Comparison of ENCODE assay signal across 27 cellular contexts in the genomic region with DNA sequence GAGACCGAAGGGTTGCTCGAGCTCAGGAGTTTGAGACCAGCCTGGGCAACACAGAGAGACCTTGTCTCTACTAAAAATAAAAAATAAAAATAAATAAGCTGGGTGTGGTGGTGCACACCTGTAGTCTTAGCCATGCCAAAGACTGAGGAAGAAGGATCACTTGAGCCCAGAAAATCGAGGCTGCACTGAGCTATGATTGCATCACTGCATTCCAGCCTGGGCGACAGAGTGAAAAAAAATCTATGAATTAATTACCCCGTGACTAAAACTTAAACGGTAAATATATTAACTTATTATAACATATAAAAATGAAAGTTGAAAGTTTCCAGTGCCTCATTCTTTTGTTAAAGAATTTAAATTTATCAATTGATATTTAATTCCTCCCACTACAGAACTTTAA.
"Had no signal": no experiment of that assay in that cellular context is flagged by ENCODE, and none has a peak within 500 bp of the region (broad histone marks: within the 10 kb centered on the region; RNA-seq: fewer than 3 reads in every experiment).

No MANE protein-coding gene starts in this region.

- H3K9ac ChIP-seq: neural progenitor cell had no signal

- H3K27ac ChIP-seq: adrenal gland, ascending aorta, brain microvascular endothelial cell, hepatocyte, left ventricle myocardium inferior, neural progenitor cell, SK-N-MC, thoracic aorta had no signal

- ATAC-seq: esophagus mucosa had no signal

- H3K4me1 Mint-ChIP-seq: neural progenitor cell had no signal

- H3K27me3 Mint-ChIP-seq: activated naive CD4-positive, alpha-beta T cell treated with anti-CD3 and anti-CD28 coated beads, Interleukin-2, amount 50 U/mL, for 24 hours; naive thymus-derived CD4-positive, alpha-beta T cell had no signal

- H3K9me3 ChIP-seq: ascending aorta, left ventricle myocardium inferior, spleen, thoracic aorta had no signal

- FAIRE-seq: endothelial cell of umbilical vein, frontal cortex had no signal

- DNase-seq: activated gamma-delta T cell treated with Interleukin-2 at 50 U/mL for 16 hours; adrenal gland; brain microvascular endothelial cell; caudate nucleus; dermis blood vessel endothelial cell; effector CD8-positive, alpha-beta T cell; glutamatergic neuron; immature natural killer cell; kidney glomerular epithelial cell; left ventricle myocardium inferior; naive thymus-derived CD4-positive, alpha-beta T cell; posterior cingulate gyrus; retina; spleen; stimulated activated CD4-positive, alpha-beta T cell treated with anti-CD3 and anti-CD28 coated beads, Interleukin-4, amount 100 ng/mL, for 1 hour; stimulated activated naive CD4-positive, alpha-beta T cell treated with Interleukin-2 at 50 U/mL for 16 hours; SW 1271 had no signal

- H3K36me3 Mint-ChIP-seq: immature natural killer cell had no signal

- H3K79me2 ChIP-seq: hepatocyte had no signal

- H3K27ac Mint-ChIP-seq: activated T-helper 1 cell treated with anti-CD3 and anti-CD28 coated beads, Interleukin-12 subunit alpha, Interleukin-12 subunit beta, Interleukin-2, Interleukin-4 antibody, amounts not matched to agents 30 ng/mL and 10 ng/mL and 1 ng/mL, durations not matched to agents 14 hours and 24 hours and 36 hours; neural progenitor cell had no signal

- H3K4me3 ChIP-seq: adrenal gland, ascending aorta, hepatocyte, left ventricle myocardium inferior, neural progenitor cell, SK-N-MC, spleen, thoracic aorta had no signal

- H3K4me1 ChIP-seq: adrenal gland, ascending aorta, left ventricle myocardium inferior, neural progenitor cell had no signal

- H3K27me3 ChIP-seq: adrenal gland, ascending aorta, brain microvascular endothelial cell, hepatocyte, neural progenitor cell, spleen had no signal

- H3K4me2 ChIP-seq: hepatocyte, neural progenitor cell had no signal

- H3K4me3 Mint-ChIP-seq: activated T-helper 1 cell treated with anti-CD3 and anti-CD28 coated beads, Interleukin-12 subunit alpha, Interleukin-12 subunit beta, Interleukin-2, Interleukin-4 antibody, amounts not matched to agents 30 ng/mL and 10 ng/mL and 1 ng/mL, durations not matched to agents 14 hours and 24 hours and 36 hours; naive thymus-derived CD4-positive, alpha-beta T cell; neural progenitor cell had no signal

- H3K9me3 Mint-ChIP-seq: activated naive CD4-positive, alpha-beta T cell treated with anti-CD3 and anti-CD28 coated beads, Interleukin-2, amount 50 U/mL, for 24 hours; activated T-helper 1 cell treated with anti-CD3 and anti-CD28 coated beads, Interleukin-12 subunit alpha, Interleukin-12 subunit beta, Interleukin-2, Interleukin-4 antibody, amounts not matched to agents 30 ng/mL and 10 ng/mL and 1 ng/mL, durations not matched to agents 14 hours and 24 hours and 36 hours; neural progenitor cell had no signal

- H3K36me3 ChIP-seq: adrenal gland, ascending aorta, brain microvascular endothelial cell, left ventricle myocardium inferior, neural progenitor cell, spleen, thoracic aorta had no signal

- H2AFZ ChIP-seq: hepatocyte, neural progenitor cell had no signal
